In genomic region chr22:39306456-39307361, GRCh38 we compare ENCODE assay signal across 8 cellular contexts. TPM values are rescaled to one million over a fixed set of nuclear protein-coding genes. Genes with fewer than 3 reads are reported as not detected.
DNase-seq lines count a peak whose midpoint lies in the region; ATAC-seq and TF ChIP-seq lines count a peak whose summit lies in the region.

No MANE protein-coding gene starts in this region.

- POLR2A ChIA-PET in SK-N-SH (lab: Yijun Ruan, JAX) = no interaction called here
- POLR2A ChIA-PET in naive thymus-derived CD4-positive, alpha-beta T cell (lab: Charles Lee) = interaction anchor here (0.6 to 1.9 kb wide), 10 partner anchors 8 to 214 kb away, joined by 3 to 13 read pairs (median 4); partner anchors contain the start of gene RPL3

- no peak overlapping the region for H3K4me2 ChIP-seq in SK-N-SH

- no peak overlapping the region for H3K4me3 Mint-ChIP-seq in naive thymus-derived CD4-positive, alpha-beta T cell

- intact Hi-C loops in colonic mucosa (cut with DNase I) = loop anchor here (10.0 kb wide), 1 partner anchor 62 kb away; the partner anchor contains the start of gene PDGFB
- intact Hi-C loops in naive thymus-derived CD4-positive, alpha-beta T cell (cut with micrococcal nuclease) = loop anchor here (1.0 to 5.0 kb wide), 3 partner anchors 64 to 135 kb away; partner anchors contain the start of gene PDGFB (in 1 of the 2)

- peak overlapping the region in 3 of 9 donors; percentile 32 to 37 (median 33) for H3K27ac Mint-ChIP-seq in naive thymus-derived CD4-positive, alpha-beta T cell

- peak; percentile 51 for DNase-seq in SK-N-SH
- peak; percentile 53 for DNase-seq in UCSD-AML1 (lab: John Stamatoyannopoulos, UW; ENCODE audit: unreplicated experiment)
- DNase-seq in colonic mucosa = no peak
- DNase-seq in naive thymus-derived CD4-positive, alpha-beta T cell = peak in 5 of 9 donors; percentile 31 to 60 (median 42)
- DNase-seq in tibial nerve (ENCODE audit: low spot score in 2 of 2) = no peak

- no peak overlapping the region for H3K4me3 ChIP-seq in SK-N-SH (ENCODE audit: low read depth in 2 of 2, low read length in 1 of 2)
- no peak overlapping the region for H3K4me3 ChIP-seq in colonic mucosa
- H3K4me3 ChIP-seq in naive thymus-derived CD4-positive, alpha-beta T cell (ENCODE audit: low read length) = no peak overlapping the region
- no peak overlapping the region for H3K4me3 ChIP-seq in tibial nerve

- H3K9me3 ChIP-seq in SK-N-SH (no peaks in the 10 kb centered on the region), colonic mucosa (no peaks in the 10 kb centered on the region), tibial nerve (no peaks in the 10 kb centered on the region)
- H3K9me3 ChIP-seq in naive thymus-derived CD4-positive, alpha-beta T cell (ENCODE audit: control insufficient read depth in 2 of 3, low read length in 3 of 3) = no peaks in the 10 kb centered on the region

- TF ChIP-seq RAD21 in SK-N-SH (IDR thresholded peaks at IDR 0.05; ENCODE audit: low read length) = peak; percentile 35

- H3K4me1 ChIP-seq in SK-N-SH (ENCODE audit: control insufficient read depth in 1 of 2, insufficient read depth in 2 of 2, low read depth in 1 of 2, low read length in 1 of 2) (no peaks in the 10 kb centered on the region; a peak in 2 of 4 replicates), colonic mucosa (no peaks in the 10 kb centered on the region), tibial nerve (peaks cover 0 to 42% (median 7%) of the 10 kb centered on the region in 4 donors)
- peaks cover 0 to 5% of the 10 kb centered on the region in 2 donors for H3K4me1 ChIP-seq in naive thymus-derived CD4-positive, alpha-beta T cell (ENCODE audit: control insufficient read depth in 2 of 2, insufficient read depth in 2 of 2, low read length in 2 of 2)

- peaks cover 2% of the 10 kb centered on the region for H4K20me1 ChIP-seq in SK-N-SH (ENCODE audit: insufficient read depth)

- 60% methylated on average over 2 of the region's 14 CpGs for WGBS in SK-N-SH (ENCODE audit: low lambda C conversion rate)
- WGBS in tibial nerve, 2 donors = 69 to 73% methylated on average over 12 to 14 of the region's 14 CpGs

- H3K27me3 ChIP-seq in SK-N-SH (ENCODE audit: insufficient read depth) (no peaks in the 10 kb centered on the region), colonic mucosa (no peaks in the 10 kb centered on the region), tibial nerve (no peaks in the 10 kb centered on the region)
- no peaks in the 10 kb centered on the region for H3K27me3 ChIP-seq in naive thymus-derived CD4-positive, alpha-beta T cell (ENCODE audit: control insufficient read depth in 2 of 2, insufficient read depth in 2 of 2, low read length in 2 of 2)

- TF ChIP-seq CTCF in SK-N-SH (IDR thresholded peaks at IDR 0.05) = peak; percentile 28
- peak; percentile 20 for TF ChIP-seq CTCF in colonic mucosa (IDR thresholded peaks at IDR 0.05)
- peak in 2 of 5 experiments; percentile 9 to 31 for TF ChIP-seq CTCF in tibial nerve (IDR thresholded peaks at IDR 0.05)

- peaks cover 0 to 13% (median 6%) of the 10 kb centered on the region in 7 donors for H3K4me1 Mint-ChIP-seq in naive thymus-derived CD4-positive, alpha-beta T cell

- peaks cover 0 to 2% of the 10 kb centered on the region in 2 experiments for H3K36me3 ChIP-seq in SK-N-SH (replicated peaks in 1 of 2; ENCODE audit: control insufficient read depth in 1 of 2, insufficient read depth in 2 of 2, low read length in 1 of 2)
- peaks cover under 1% of the 10 kb centered on the region for H3K36me3 ChIP-seq in colonic mucosa
- H3K36me3 ChIP-seq in naive thymus-derived CD4-positive, alpha-beta T cell (ENCODE audit: control insufficient read depth in 2 of 3, insufficient read depth in 3 of 3, low read length in 3 of 3) = peaks cover 0 to 5% (median 0%) of the 10 kb centered on the region in 3 experiments
- H3K36me3 ChIP-seq in tibial nerve = peaks cover 0 to 8% (median under 1%) of the 10 kb centered on the region in 3 donors

- H3F3A ChIP-seq in SK-N-SH (replicated peaks; ENCODE audit: insufficient read depth) = peaks cover 6% of the 10 kb centered on the region

- TF ChIP-seq POLR2A in tibial nerve (IDR thresholded peaks at IDR 0.05) = no peak

- peaks cover 0 to 3% (median 0%) of the 10 kb centered on the region in 5 donors for H3K36me3 Mint-ChIP-seq in naive thymus-derived CD4-positive, alpha-beta T cell

- H3K9me3 Mint-ChIP-seq in naive thymus-derived CD4-positive, alpha-beta T cell = no peaks in the 10 kb centered on the region

- H3K79me2 ChIP-seq in SK-N-SH (ENCODE audit: insufficient read depth) = no peaks in the 10 kb centered on the region

- ATAC-seq in SK-N-SH treated with all-trans-retinoic acid at 6 μM for 48 hours (no peak), HG02678 (IDR thresholded peaks at IDR 0.05; ENCODE audit: unreplicated experiment) (no peak), HG02885 (IDR thresholded peaks at IDR 0.05; ENCODE audit: poor library complexity, unreplicated experiment) (no peak)
- peak; percentile 51 for ATAC-seq in naive thymus-derived CD4-positive, alpha-beta T cell

- CTCF ChIA-PET in SK-N-SH (lab: Yijun Ruan, JAX) = interaction anchor here (0.6 to 2.0 kb wide), 5 partner anchors 9 to 171 kb away, joined by 3 to 6 read pairs (median 5); no protein-coding TSS in a partner anchor
- CTCF ChIA-PET in naive thymus-derived CD4-positive, alpha-beta T cell (lab: Charles Lee) = interaction anchor here (0.6 to 5.7 kb wide), 13 partner anchors 12 to 171 kb away, joined by 3 to 83 read pairs (median 4); partner anchors contain the start of gene PDGFB

- no peaks in the 10 kb centered on the region for H3K27me3 Mint-ChIP-seq in naive thymus-derived CD4-positive, alpha-beta T cell

- TF ChIP-seq EP300 in SK-N-SH (IDR thresholded peaks at IDR 0.05; ENCODE audit: borderline replicate concordance in 1 of 2, low read depth in 1 of 2, low read length in 1 of 2) (no peak), tibial nerve (IDR thresholded peaks at IDR 0.05) (peak in 1 of 2 donors; percentile 34)

- no peak overlapping the region for H3K27ac ChIP-seq in SK-N-SH (ENCODE audit: low read depth in 2 of 2, low read length in 1 of 2)
- no peak overlapping the region for H3K27ac ChIP-seq in colonic mucosa
- no peak overlapping the region for H3K27ac ChIP-seq in naive thymus-derived CD4-positive, alpha-beta T cell (ENCODE audit: low read depth, low read length)
- H3K27ac ChIP-seq in tibial nerve = peak overlapping the region in 2 of 4 donors; percentile 47 to 65

- H3K9me2 ChIP-seq in SK-N-SH = no peaks in the 10 kb centered on the region

- H3K9ac ChIP-seq in SK-N-SH (no peak overlapping the region), colonic mucosa (ENCODE audit: low read depth in 2 of 2, low read length in 2 of 2) (no peak overlapping the region)

- no peak overlapping the region for H2AFZ ChIP-seq in SK-N-SH (ENCODE audit: low read depth)

TF ChIP-seq in SK-N-SH, 30 proteins besides CTCF, POLR2A, EP300 and RAD21 (continues in another document):
- no peak for TF ChIP-seq TEAD4 (IDR thresholded peaks at IDR 0.05; ENCODE audit: borderline replicate concordance, insufficient read depth)
- TF ChIP-seq, protein P1, sequence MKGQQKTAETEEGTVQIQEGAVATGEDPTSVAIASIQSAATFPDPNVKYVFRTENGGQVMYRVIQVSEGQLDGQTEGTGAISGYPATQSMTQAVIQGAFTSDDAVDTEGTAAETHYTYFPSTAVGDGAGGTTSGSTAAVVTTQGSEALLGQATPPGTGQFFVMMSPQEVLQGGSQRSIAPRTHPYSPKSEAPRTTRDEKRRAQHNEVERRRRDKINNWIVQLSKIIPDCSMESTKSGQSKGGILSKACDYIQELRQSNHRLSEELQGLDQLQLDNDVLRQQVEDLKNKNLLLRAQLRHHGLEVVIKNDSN (IDR thresholded peaks at IDR 0.05; ENCODE audit: borderline replicate concordance, low read depth) = no peak
- peak; percentile 27 for TF ChIP-seq SMC3 (IDR thresholded peaks at IDR 0.05; ENCODE audit: low read depth, low read length)
- TF ChIP-seq FOXJ3 (CRISPR knock-in tag; IDR thresholded peaks at IDR 0.05) = no peak
- no peak for TF ChIP-seq ELF1 (IDR thresholded peaks at IDR 0.05)

TF ChIP-seq in SK-N-SH treated with all-trans-retinoic acid at 6 μM for 48 hours, 23 proteins besides CTCF, POLR2A, EP300 and RAD21:
- TF ChIP-seq ZNF565 (CRISPR knock-in tag; conservative IDR thresholded peaks at IDR 0.05; ENCODE audit: low read depth) (no peak), ZFP30 (CRISPR knock-in tag; IDR thresholded peaks at IDR 0.05) (no peak), RARB (CRISPR knock-in tag; IDR thresholded peaks at IDR 0.05) (no peak), PATZ1 (CRISPR knock-in tag; IDR thresholded peaks at IDR 0.05; ENCODE audit: borderline replicate concordance) (no peak), ESRRG (CRISPR knock-in tag; IDR thresholded peaks at IDR 0.05) (no peak), GLIS3 (CRISPR knock-in tag; IDR thresholded peaks at IDR 0.05) (no peak)

RNA-seq across cellular contexts. Expression of gene RPL3, which starts 12.7 kb away (rescaled TPM):
- 4,089 and 4,976 TPM in 2 replicates for polyA plus RNA-seq in SK-N-SH (2012; rRNA removed)
- polyA plus RNA-seq in SK-N-SH (2012; cell fraction: cytosol; rRNA removed) = 3,345 and 4,370 TPM in 2 replicates
- polyA plus RNA-seq in SK-N-SH (2012; cell fraction: nucleus; rRNA removed) = 1,624 and 1,631 TPM in 2 replicates
- total RNA-seq in colonic mucosa (1,000 to 10,000 TPM; 1,796 to 1,829 TPM), tibial nerve (1,000 to 10,000 TPM; 1,869 to 2,331 (median 1,970) TPM)
- 1,000 to 10,000 TPM; 1,611 to 3,932 (median 3,789) TPM for total RNA-seq in naive thymus-derived CD4-positive, alpha-beta T cell
- 1,000 to 10,000 TPM; 4,573 to 5,509 TPM for polyA plus RNA-seq in naive thymus-derived CD4-positive, alpha-beta T cell

RNA-seq across cellular contexts. Expression of gene SYNGR1, which starts 43.1 kb away (rescaled TPM):
- 18.1 and 18.7 TPM in 2 replicates for polyA plus RNA-seq in SK-N-SH (2012; rRNA removed)
- polyA plus RNA-seq in SK-N-SH (2012; cell fraction: cytosol; rRNA removed) = 6.5 and 12.2 TPM in 2 replicates
- polyA plus RNA-seq in SK-N-SH (2012; cell fraction: nucleus; rRNA removed) = 29.3 and 35.7 TPM in 2 replicates
- total RNA-seq in colonic mucosa (1 to 10 TPM; 1.8 to 4.3 TPM), tibial nerve (10 to 100 TPM; 21.1 to 32.8 (median 25.5) TPM)
- 1 to 10 TPM in 2 of 5 experiments, under 1 TPM in 3; 0.12 to 7.0 (median 0.92) TPM for total RNA-seq in naive thymus-derived CD4-positive, alpha-beta T cell
- 1 to 10 TPM; 1.9 to 2.5 TPM for polyA plus RNA-seq in naive thymus-derived CD4-positive, alpha-beta T cell

Comparison
In these comparisons a context has a peak if more than half of its experiments do, and no peak if none do; other contexts are left out.
1. DNase-seq: peak in SK-N-SH (single experiment), UCSD-AML1 (single experiment) and naive thymus-derived CD4-positive, alpha-beta T cell (5 of 9); none in colonic mucosa (single experiment) and tibial nerve (0 of 2).